In the genomic region with DNA sequence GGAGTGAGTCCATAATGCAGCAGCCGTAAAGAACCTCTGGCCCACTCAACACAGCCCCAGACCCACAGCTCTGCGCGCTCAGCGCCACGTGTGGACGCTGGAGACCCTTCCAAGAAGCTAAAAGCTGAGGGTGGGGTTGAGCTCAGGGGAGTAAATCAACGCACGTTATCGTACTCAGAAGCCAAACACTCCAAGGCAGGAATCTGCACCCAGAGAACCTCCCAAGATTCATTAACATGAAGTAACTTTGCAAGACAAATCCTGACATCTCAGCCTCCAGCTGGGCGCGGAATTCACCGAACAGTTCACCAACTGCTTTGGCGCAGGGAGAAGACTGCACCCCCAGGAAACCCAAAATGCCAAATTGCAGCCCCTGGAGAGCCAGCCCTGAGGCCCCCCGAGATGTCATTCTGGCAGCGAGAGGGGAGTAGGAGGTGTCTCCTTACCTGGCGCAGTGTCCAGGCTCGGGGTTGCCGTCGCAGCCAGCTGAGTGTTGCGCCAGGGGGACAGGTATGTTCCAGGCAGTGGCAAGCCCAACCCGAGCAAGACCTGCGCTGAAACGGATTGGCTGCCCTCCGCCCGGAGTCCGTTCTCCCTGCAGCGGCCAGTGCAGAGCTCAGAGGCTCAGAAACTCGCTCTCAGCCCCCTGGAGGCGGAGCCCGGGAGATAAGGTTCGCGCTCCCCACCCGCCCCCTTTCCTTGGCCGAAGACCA, we compare ENCODE assay signal across 9 cellular contexts. TPM values are rescaled to one million over a fixed set of nuclear protein-coding genes. Genes with fewer than 3 reads are reported as not detected.
DNase-seq lines count a peak whose midpoint lies in the region; ATAC-seq and TF ChIP-seq lines count a peak whose summit lies in the region.
"Had no signal": no experiment of that assay in that cellular context is flagged by ENCODE, and none has a peak within 500 bp of the region (broad histone marks: within the 10 kb centered on the region; RNA-seq: fewer than 3 reads in every experiment).

A gene (minus strand): TSS at position 640 of the 713 bp plus-strand sequence. CDS start 64,962 bp downstream, outside the sequence.

- peak in 1 of 2 donors; percentile 14 for TF ChIP-seq RAD21 in liver (IDR thresholded peaks at IDR 0.05)

- CTCF ChIA-PET in activated naive CD4-positive, alpha-beta T cell treated with anti-CD3 and anti-CD28 coated beads, Interleukin-2, amount 10 ng/mL, durations not matched to agents 7 days and 5 days (lab: Charles Lee), result no interaction called here

- no peaks in the 10 kb centered on the region for H3K36me3 Mint-ChIP-seq in type B pancreatic cell
- H3K36me3 Mint-ChIP-seq in activated naive CD4-positive, alpha-beta T cell treated with anti-CD3 and anti-CD28 coated beads, Interleukin-2, amount 10 ng/mL, durations not matched to agents 7 days and 5 days, result no peaks in the 10 kb centered on the region

- H3K27ac Mint-ChIP-seq in type B pancreatic cell, result no peak within 1 kb of the TSS
- H3K27ac Mint-ChIP-seq in activated naive CD4-positive, alpha-beta T cell treated with anti-CD3 and anti-CD28 coated beads, Interleukin-2, amount 10 ng/mL, durations not matched to agents 7 days and 5 days, result no peak within 1 kb of the TSS

- peaks cover 43% of the 10 kb centered on the region for H3K27me3 Mint-ChIP-seq in type B pancreatic cell
- H3K27me3 Mint-ChIP-seq in activated naive CD4-positive, alpha-beta T cell treated with anti-CD3 and anti-CD28 coated beads, Interleukin-2, amount 10 ng/mL, durations not matched to agents 7 days and 5 days, result peaks cover 12% of the 10 kb centered on the region

- peak within 1 kb of the TSS; percentile 89 for H3K4me3 Mint-ChIP-seq in type B pancreatic cell
- H3K4me3 Mint-ChIP-seq in activated naive CD4-positive, alpha-beta T cell treated with anti-CD3 and anti-CD28 coated beads, Interleukin-2, amount 10 ng/mL, durations not matched to agents 7 days and 5 days, result no peak within 1 kb of the TSS

- DNase-seq in DMS79 treated with DMSO at 0.1 percent for 48 hours (lab: John Stamatoyannopoulos, UW) (peak; percentile 17), DMS79 (lab: John Stamatoyannopoulos, UW) (no peak), type B pancreatic cell (ENCODE audit: extremely low spot score, unreplicated experiment) (peak; percentile 74), NCI-H187 (lab: John Stamatoyannopoulos, UW) (no peak)
- no peak for DNase-seq in activated naive CD4-positive, alpha-beta T cell treated with anti-CD3 and anti-CD28 coated beads, Interleukin-2, amount 10 ng/mL, durations not matched to agents 7 days and 5 days

- H3K9me3 ChIP-seq in ectodermal cell (ENCODE audit: control insufficient read depth, low read length), result no peaks in the 10 kb centered on the region
- H3K9me3 ChIP-seq in liver (ENCODE audit: control insufficient read depth in 4 of 4, low read length in 3 of 4), result no peaks in the 10 kb centered on the region

- H3K36me3 ChIP-seq in ectodermal cell (ENCODE audit: control insufficient read depth, insufficient read depth, low read length) (no peaks in the 10 kb centered on the region), liver (ENCODE audit: control insufficient read depth in 4 of 4, insufficient read depth in 3 of 4, low read depth in 1 of 4, low read length in 3 of 4) (no peaks in the 10 kb centered on the region)
- H3K36me3 ChIP-seq: BLaER1 had no signal

- H3K4me1 Mint-ChIP-seq in type B pancreatic cell (ENCODE audit: unreplicated experiment), result peaks cover 9% of the 10 kb centered on the region
- no peaks in the 10 kb centered on the region for H3K4me1 Mint-ChIP-seq in activated naive CD4-positive, alpha-beta T cell treated with anti-CD3 and anti-CD28 coated beads, Interleukin-2, amount 10 ng/mL, durations not matched to agents 7 days and 5 days

- 1% methylated on average over 34 of the region's 34 CpGs for WGBS in ectodermal cell, 2 experiments
- 4% methylated on average over 34 of the region's 34 CpGs for WGBS in liver

- ATAC-seq in GM18907 (IDR thresholded peaks at IDR 0.05; ENCODE audit: unreplicated experiment), result no peak

- no peak within 1 kb of the TSS for H3K27ac ChIP-seq in ectodermal cell (ENCODE audit: insufficient read depth, low read depth, low read length, poor library complexity, severe bottlenecking)
- H3K27ac ChIP-seq in liver (ENCODE audit: low read depth in 1 of 2, low read length in 2 of 2), result no peak within 1 kb of the TSS
- H3K27ac ChIP-seq: BLaER1 had no signal

- H3K4me3 ChIP-seq in ectodermal cell (ENCODE audit: insufficient read depth, low read depth, low read length) (peak within 1 kb of the TSS; percentile 48), liver (ENCODE audit: low read depth in 1 of 3, low read length in 3 of 3) (peak within 1 kb of the TSS; percentile 35 to 41 (median 38))
- H3K4me3 ChIP-seq: BLaER1 had no signal

- H3K27me3 ChIP-seq in ectodermal cell (ENCODE audit: control insufficient read depth, insufficient read depth, low read length, poor library complexity, severe bottlenecking) (peaks cover 22% of the 10 kb centered on the region), liver (ENCODE audit: control insufficient read depth in 4 of 4, insufficient read depth in 4 of 4, low read length in 3 of 4) (peaks cover 0 to 7% (median 0%) of the 10 kb centered on the region in 4 donors)
- H3K27me3 ChIP-seq: BLaER1 had no signal

- no peak within 1 kb of the TSS for H3K9ac ChIP-seq in liver (ENCODE audit: low read depth in 1 of 2, low read length in 2 of 2)
- H3K9ac ChIP-seq: BLaER1 had no signal

- TF ChIP-seq CTCF in liver (IDR thresholded peaks at IDR 0.05; ENCODE audit: low read depth, low read length, missing input control), result no peak
- TF ChIP-seq CTCF in type B pancreatic cell (conservative IDR thresholded peaks at IDR 0.05), result peak; percentile 68

- H3K4me1 ChIP-seq in ectodermal cell (ENCODE audit: control insufficient read depth, insufficient read depth, low read length), result no peaks in the 10 kb centered on the region
- peaks cover 0 to 22% (median 11%) of the 10 kb centered on the region in 4 donors for H3K4me1 ChIP-seq in liver (ENCODE audit: control insufficient read depth in 4 of 4, insufficient read depth in 4 of 4, low read length in 3 of 4)
- H3K4me1 ChIP-seq: BLaER1 had no signal

- no peaks in the 10 kb centered on the region for H3K9me3 Mint-ChIP-seq in type B pancreatic cell
- no peaks in the 10 kb centered on the region for H3K9me3 Mint-ChIP-seq in activated naive CD4-positive, alpha-beta T cell treated with anti-CD3 and anti-CD28 coated beads, Interleukin-2, amount 10 ng/mL, durations not matched to agents 7 days and 5 days

TF ChIP-seq in liver, 16 proteins besides CTCF, POLR2A, EP300 and RAD21 (continues in another document):
- TF ChIP-seq, protein P1, sequence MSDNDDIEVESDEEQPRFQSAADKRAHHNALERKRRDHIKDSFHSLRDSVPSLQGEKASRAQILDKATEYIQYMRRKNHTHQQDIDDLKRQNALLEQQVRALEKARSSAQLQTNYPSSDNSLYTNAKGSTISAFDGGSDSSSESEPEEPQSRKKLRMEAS (IDR thresholded peaks at IDR 0.05), result no peak
- TF ChIP-seq NR2F2 (IDR thresholded peaks at IDR 0.05) (no peak), HNF4G (IDR thresholded peaks at IDR 0.05) (no peak), EGR1 (IDR thresholded peaks at IDR 0.05; ENCODE audit: low read depth in 2 of 2) (no peak), RXRA (IDR thresholded peaks at IDR 0.05) (no peak), SP1 (IDR thresholded peaks at IDR 0.05) (no peak), TAF1 (conservative IDR thresholded peaks at IDR 0.05) (no peak), YY1 (IDR thresholded peaks at IDR 0.05) (no peak)
- TF ChIP-seq, protein P2, sequence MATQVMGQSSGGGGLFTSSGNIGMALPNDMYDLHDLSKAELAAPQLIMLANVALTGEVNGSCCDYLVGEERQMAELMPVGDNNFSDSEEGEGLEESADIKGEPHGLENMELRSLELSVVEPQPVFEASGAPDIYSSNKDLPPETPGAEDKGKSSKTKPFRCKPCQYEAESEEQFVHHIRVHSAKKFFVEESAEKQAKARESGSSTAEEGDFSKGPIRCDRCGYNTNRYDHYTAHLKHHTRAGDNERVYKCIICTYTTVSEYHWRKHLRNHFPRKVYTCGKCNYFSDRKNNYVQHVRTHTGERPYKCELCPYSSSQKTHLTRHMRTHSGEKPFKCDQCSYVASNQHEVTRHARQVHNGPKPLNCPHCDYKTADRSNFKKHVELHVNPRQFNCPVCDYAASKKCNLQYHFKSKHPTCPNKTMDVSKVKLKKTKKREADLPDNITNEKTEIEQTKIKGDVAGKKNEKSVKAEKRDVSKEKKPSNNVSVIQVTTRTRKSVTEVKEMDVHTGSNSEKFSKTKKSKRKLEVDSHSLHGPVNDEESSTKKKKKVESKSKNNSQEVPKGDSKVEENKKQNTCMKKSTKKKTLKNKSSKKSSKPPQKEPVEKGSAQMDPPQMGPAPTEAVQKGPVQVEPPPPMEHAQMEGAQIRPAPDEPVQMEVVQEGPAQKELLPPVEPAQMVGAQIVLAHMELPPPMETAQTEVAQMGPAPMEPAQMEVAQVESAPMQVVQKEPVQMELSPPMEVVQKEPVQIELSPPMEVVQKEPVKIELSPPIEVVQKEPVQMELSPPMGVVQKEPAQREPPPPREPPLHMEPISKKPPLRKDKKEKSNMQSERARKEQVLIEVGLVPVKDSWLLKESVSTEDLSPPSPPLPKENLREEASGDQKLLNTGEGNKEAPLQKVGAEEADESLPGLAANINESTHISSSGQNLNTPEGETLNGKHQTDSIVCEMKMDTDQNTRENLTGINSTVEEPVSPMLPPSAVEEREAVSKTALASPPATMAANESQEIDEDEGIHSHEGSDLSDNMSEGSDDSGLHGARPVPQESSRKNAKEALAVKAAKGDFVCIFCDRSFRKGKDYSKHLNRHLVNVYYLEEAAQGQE (IDR thresholded peaks at IDR 0.05), result no peak
- TF ChIP-seq, protein P3, sequence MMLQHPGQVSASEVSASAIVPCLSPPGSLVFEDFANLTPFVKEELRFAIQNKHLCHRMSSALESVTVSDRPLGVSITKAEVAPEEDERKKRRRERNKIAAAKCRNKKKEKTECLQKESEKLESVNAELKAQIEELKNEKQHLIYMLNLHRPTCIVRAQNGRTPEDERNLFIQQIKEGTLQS (IDR thresholded peaks at IDR 0.05), result no peak

RNA-seq across cellular contexts. Expression of the gene that starts here (rescaled TPM):
- polyA plus RNA-seq in ectodermal cell (2013, experiment 1 of 4), result 0.70 TPM
- 0.94 TPM for polyA plus RNA-seq in ectodermal cell (2013, experiment 2 of 4)
- 1.0 TPM for polyA plus RNA-seq in ectodermal cell (2013, experiment 3 of 4)
- 0.61 TPM for polyA plus RNA-seq in ectodermal cell (2013, experiment 4 of 4)
- total RNA-seq in liver (1 to 10 TPM in 1 of 2 donors, under 1 TPM in 1; 0.50 to 1.3 TPM), type B pancreatic cell (ENCODE audit: low replicate concordance) (12.2 and 12.8 TPM in 2 replicates)
- polyA plus RNA-seq in liver, result under 1 TPM; 0.48 to 0.54 TPM

Comparison
In these comparisons a context has a peak if more than half of its experiments do, and no peak if none do; other contexts are left out.
1. DNase-seq: peak in DMS79 treated with DMSO at 0.1 percent for 48 hours (single experiment) and type B pancreatic cell (single experiment); none in DMS79 (single experiment), activated naive CD4-positive, alpha-beta T cell treated with anti-CD3 and anti-CD28 coated beads, Interleukin-2, amount 10 ng/mL, durations not matched to agents 7 days and 5 days (single experiment) and NCI-H187 (0 of 2).